1 cellular context compared by ENCODE assay signal in genomic region chr1:43389326-43390313, GRCh38.
TF ChIP-seq lines count a peak whose summit lies in the region.

A gene with protein sequence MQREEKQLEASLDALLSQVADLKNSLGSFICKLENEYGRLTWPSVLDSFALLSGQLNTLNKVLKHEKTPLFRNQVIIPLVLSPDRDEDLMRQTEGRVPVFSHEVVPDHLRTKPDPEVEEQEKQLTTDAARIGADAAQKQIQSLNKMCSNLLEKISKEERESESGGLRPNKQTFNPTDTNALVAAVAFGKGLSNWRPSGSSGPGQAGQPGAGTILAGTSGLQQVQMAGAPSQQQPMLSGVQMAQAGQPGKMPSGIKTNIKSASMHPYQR (minus strand): TSS chr1:43389800. CDS start chr1:43389764, 36 bp downstream.
SZT2 (plus strand) TSS chr1:43389899; CDS start chr1:43389969, 70 bp downstream.

TF ChIP-seq in HepG2, 621 proteins besides CTCF, POLR2A, EP300 and RAD21 (continued from another document and continues in another):
- TF ChIP-seq, protein P1, sequence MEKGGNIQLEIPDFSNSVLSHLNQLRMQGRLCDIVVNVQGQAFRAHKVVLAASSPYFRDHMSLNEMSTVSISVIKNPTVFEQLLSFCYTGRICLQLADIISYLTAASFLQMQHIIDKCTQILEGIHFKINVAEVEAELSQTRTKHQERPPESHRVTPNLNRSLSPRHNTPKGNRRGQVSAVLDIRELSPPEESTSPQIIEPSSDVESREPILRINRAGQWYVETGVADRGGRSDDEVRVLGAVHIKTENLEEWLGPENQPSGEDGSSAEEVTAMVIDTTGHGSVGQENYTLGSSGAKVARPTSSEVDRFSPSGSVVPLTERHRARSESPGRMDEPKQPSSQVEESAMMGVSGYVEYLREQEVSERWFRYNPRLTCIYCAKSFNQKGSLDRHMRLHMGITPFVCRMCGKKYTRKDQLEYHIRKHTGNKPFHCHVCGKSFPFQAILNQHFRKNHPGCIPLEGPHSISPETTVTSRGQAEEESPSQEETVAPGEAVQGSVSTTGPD (CRISPR knock-in tag; IDR thresholded peaks at IDR 0.05): no peak
- TF ChIP-seq ZSCAN25 (CRISPR knock-in tag; IDR thresholded peaks at IDR 0.05) (peak; percentile 32; the same call in 1 of the 2 replicates), ZNF772 (CRISPR knock-in tag; IDR thresholded peaks at IDR 0.05) (no peak; the same call in 1 of the 2 replicates), GATA4 (IDR thresholded peaks at IDR 0.05; ENCODE audit: borderline replicate concordance, low read depth) (peak; percentile 57; the same call in 1 of the 2 replicates), STAT5B (CRISPR knock-in tag; IDR thresholded peaks at IDR 0.05) (peak; percentile 72; the same call in 1 of the 2 replicates), CEBPB (IDR thresholded peaks at IDR 0.05; ENCODE audit: borderline replicate concordance, low read depth, low read length) (no peak), AGO1 (IDR thresholded peaks at IDR 0.05; ENCODE audit: low read depth, low read length, poor library complexity, severe bottlenecking) (no peak), ZBTB38 (CRISPR knock-in tag; IDR thresholded peaks at IDR 0.05) (peak; percentile 67; the same call in 1 of the 2 replicates), ZNF724P (CRISPR knock-in tag; IDR thresholded peaks at IDR 0.05; ENCODE audit: borderline replicate concordance) (no peak), DBP (CRISPR knock-in tag; IDR thresholded peaks at IDR 0.05; ENCODE audit: not compliant biosample characterization) (no peak), ZNF879 (CRISPR knock-in tag; IDR thresholded peaks at IDR 0.05) (0 out of 2 replicates have a peak, but pooled peaks have one; percentile 63), YEATS2 (CRISPR knock-in tag; IDR thresholded peaks at IDR 0.05; ENCODE audit: borderline replicate concordance) (peak; percentile 92), ZNF101 (CRISPR knock-in tag; IDR thresholded peaks at IDR 0.05; ENCODE audit: borderline replicate concordance, low read depth) (no peak), ZNF775 (CRISPR knock-in tag; IDR thresholded peaks at IDR 0.05; ENCODE audit: borderline replicate concordance) (no peak), ZNF574 (CRISPR knock-in tag; IDR thresholded peaks at IDR 0.05) (peak; percentile 87), ZNF205 (CRISPR knock-in tag; IDR thresholded peaks at IDR 0.05) (no peak; the same call in 1 of the 2 replicates), JUND (CRISPR knock-in tag; IDR thresholded peaks at IDR 0.05) (no peak), RFX3 (CRISPR knock-in tag; IDR thresholded peaks at IDR 0.05) (no peak), ZNF83 (CRISPR knock-in tag; IDR thresholded peaks at IDR 0.05; ENCODE audit: borderline replicate concordance) (no peak), TERF1 (CRISPR knock-in tag; IDR thresholded peaks at IDR 0.05) (no peak), ZNF503 (CRISPR knock-in tag; IDR thresholded peaks at IDR 0.05) (no peak; the same call in 1 of the 2 replicates), KDM5B (CRISPR knock-in tag; IDR thresholded peaks at IDR 0.05; ENCODE audit: borderline replicate concordance) (peak; percentile 72; the same call in 1 of the 2 replicates), ZNF317 (CRISPR knock-in tag; IDR thresholded peaks at IDR 0.05) (no peak; the same call in 1 of the 2 replicates), ZNF234 (CRISPR knock-in tag; conservative IDR thresholded peaks at IDR 0.05) (no peak), ZNF766 (CRISPR knock-in tag; IDR thresholded peaks at IDR 0.05; ENCODE audit: borderline replicate concordance) (0 out of 2 replicates have a peak, but pooled peaks have one; percentile 35), ZNF841 (CRISPR knock-in tag; IDR thresholded peaks at IDR 0.05; ENCODE audit: borderline replicate concordance) (0 out of 2 replicates have a peak, but pooled peaks have one; percentile 18), ZNF773 (CRISPR knock-in tag; IDR thresholded peaks at IDR 0.05; ENCODE audit: borderline replicate concordance) (no peak), NR2F1 (CRISPR knock-in tag; IDR thresholded peaks at IDR 0.05) (peak; percentile 94 to 96)
- TF ChIP-seq, protein P2, sequence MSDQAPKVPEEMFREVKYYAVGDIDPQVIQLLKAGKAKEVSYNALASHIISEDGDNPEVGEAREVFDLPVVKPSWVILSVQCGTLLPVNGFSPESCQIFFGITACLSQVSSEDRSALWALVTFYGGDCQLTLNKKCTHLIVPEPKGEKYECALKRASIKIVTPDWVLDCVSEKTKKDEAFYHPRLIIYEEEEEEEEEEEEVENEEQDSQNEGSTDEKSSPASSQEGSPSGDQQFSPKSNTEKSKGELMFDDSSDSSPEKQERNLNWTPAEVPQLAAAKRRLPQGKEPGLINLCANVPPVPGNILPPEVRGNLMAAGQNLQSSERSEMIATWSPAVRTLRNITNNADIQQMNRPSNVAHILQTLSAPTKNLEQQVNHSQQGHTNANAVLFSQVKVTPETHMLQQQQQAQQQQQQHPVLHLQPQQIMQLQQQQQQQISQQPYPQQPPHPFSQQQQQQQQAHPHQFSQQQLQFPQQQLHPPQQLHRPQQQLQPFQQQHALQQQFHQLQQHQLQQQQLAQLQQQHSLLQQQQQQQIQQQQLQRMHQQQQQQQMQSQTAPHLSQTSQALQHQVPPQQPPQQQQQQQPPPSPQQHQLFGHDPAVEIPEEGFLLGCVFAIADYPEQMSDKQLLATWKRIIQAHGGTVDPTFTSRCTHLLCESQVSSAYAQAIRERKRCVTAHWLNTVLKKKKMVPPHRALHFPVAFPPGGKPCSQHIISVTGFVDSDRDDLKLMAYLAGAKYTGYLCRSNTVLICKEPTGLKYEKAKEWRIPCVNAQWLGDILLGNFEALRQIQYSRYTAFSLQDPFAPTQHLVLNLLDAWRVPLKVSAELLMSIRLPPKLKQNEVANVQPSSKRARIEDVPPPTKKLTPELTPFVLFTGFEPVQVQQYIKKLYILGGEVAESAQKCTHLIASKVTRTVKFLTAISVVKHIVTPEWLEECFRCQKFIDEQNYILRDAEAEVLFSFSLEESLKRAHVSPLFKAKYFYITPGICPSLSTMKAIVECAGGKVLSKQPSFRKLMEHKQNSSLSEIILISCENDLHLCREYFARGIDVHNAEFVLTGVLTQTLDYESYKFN (CRISPR knock-in tag; conservative IDR thresholded peaks at IDR 0.05): peak; percentile 65
- TF ChIP-seq, protein P3, sequence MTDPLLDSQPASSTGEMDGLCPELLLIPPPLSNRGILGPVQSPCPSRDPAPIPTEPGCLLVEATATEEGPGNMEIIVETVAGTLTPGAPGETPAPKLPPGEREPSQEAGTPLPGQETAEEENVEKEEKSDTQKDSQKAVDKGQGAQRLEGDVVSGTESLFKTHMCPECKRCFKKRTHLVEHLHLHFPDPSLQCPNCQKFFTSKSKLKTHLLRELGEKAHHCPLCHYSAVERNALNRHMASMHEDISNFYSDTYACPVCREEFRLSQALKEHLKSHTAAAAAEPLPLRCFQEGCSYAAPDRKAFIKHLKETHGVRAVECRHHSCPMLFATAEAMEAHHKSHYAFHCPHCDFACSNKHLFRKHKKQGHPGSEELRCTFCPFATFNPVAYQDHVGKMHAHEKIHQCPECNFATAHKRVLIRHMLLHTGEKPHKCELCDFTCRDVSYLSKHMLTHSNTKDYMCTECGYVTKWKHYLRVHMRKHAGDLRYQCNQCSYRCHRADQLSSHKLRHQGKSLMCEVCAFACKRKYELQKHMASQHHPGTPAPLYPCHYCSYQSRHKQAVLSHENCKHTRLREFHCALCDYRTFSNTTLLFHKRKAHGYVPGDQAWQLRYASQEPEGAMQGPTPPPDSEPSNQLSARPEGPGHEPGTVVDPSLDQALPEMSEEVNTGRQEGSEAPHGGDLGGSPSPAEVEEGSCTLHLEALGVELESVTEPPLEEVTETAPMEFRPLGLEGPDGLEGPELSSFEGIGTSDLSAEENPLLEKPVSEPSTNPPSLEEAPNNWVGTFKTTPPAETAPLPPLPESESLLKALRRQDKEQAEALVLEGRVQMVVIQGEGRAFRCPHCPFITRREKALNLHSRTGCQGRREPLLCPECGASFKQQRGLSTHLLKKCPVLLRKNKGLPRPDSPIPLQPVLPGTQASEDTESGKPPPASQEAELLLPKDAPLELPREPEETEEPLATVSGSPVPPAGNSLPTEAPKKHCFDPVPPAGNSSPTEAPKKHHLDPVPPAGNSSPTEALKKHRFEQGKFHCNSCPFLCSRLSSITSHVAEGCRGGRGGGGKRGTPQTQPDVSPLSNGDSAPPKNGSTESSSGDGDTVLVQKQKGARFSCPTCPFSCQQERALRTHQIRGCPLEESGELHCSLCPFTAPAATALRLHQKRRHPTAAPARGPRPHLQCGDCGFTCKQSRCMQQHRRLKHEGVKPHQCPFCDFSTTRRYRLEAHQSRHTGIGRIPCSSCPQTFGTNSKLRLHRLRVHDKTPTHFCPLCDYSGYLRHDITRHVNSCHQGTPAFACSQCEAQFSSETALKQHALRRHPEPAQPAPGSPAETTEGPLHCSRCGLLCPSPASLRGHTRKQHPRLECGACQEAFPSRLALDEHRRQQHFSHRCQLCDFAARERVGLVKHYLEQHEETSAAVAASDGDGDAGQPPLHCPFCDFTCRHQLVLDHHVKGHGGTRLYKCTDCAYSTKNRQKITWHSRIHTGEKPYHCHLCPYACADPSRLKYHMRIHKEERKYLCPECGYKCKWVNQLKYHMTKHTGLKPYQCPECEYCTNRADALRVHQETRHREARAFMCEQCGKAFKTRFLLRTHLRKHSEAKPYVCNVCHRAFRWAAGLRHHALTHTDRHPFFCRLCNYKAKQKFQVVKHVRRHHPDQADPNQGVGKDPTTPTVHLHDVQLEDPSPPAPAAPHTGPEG (CRISPR knock-in tag; IDR thresholded peaks at IDR 0.05): peak; percentile 100
- TF ChIP-seq, protein P4, sequence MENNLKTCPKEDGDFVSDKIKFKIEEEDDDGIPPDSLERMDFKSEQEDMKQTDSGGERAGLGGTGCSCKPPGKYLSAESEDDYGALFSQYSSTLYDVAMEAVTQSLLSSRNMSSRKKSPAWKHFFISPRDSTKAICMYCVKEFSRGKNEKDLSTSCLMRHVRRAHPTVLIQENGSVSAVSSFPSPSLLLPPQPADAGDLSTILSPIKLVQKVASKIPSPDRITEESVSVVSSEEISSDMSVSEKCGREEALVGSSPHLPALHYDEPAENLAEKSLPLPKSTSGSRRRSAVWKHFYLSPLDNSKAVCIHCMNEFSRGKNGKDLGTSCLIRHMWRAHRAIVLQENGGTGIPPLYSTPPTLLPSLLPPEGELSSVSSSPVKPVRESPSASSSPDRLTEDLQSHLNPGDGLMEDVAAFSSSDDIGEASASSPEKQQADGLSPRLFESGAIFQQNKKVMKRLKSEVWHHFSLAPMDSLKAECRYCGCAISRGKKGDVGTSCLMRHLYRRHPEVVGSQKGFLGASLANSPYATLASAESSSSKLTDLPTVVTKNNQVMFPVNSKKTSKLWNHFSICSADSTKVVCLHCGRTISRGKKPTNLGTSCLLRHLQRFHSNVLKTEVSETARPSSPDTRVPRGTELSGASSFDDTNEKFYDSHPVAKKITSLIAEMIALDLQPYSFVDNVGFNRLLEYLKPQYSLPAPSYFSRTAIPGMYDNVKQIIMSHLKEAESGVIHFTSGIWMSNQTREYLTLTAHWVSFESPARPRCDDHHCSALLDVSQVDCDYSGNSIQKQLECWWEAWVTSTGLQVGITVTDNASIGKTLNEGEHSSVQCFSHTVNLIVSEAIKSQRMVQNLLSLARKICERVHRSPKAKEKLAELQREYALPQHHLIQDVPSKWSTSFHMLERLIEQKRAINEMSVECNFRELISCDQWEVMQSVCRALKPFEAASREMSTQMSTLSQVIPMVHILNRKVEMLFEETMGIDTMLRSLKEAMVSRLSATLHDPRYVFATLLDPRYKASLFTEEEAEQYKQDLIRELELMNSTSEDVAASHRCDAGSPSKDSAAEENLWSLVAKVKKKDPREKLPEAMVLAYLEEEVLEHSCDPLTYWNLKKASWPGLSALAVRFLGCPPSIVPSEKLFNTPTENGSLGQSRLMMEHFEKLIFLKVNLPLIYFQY (CRISPR knock-in tag; IDR thresholded peaks at IDR 0.05; ENCODE audit: borderline replicate concordance): peak; percentile 18; the same call in 1 of the 2 replicates
